In genomic region chr3:48851407-48851806, GRCh38 we compare ENCODE assay signal across 10 cellular contexts. TPM values are rescaled to one million over a fixed set of nuclear protein-coding genes. Genes with fewer than 3 reads are reported as not detected.
A peak's percentile ranks its signal among the peaks of the same experiment; 100 is the strongest.
DNase-seq lines count a peak whose midpoint lies in the region; ATAC-seq and TF ChIP-seq lines count a peak whose summit lies in the region.
"Had no signal": no experiment of that assay in that cellular context is flagged by ENCODE, and none has a peak within 500 bp of the region (broad histone marks: within the 10 kb centered on the region; RNA-seq: fewer than 3 reads in every experiment).

No MANE protein-coding gene starts in this region.

- H3K4me1 ChIP-seq in spleen: peaks cover 3 to 24% (median 17%) of the 10 kb centered on the region in 6 donors

- WGBS in spleen, 5 donors: 77 to 92% (median 83%) methylated on average over 3 of the region's 3 CpGs

- H3K36me3 Mint-ChIP-seq in activated CD4-positive, alpha-beta T cell treated with anti-CD3 and anti-CD28 coated beads for 36 hours (ENCODE audit: low read depth): peaks cover 2% of the 10 kb centered on the region

- no peak overlapping the region for H3K27ac Mint-ChIP-seq in activated CD4-positive, alpha-beta T cell treated with anti-CD3 and anti-CD28 coated beads for 36 hours
- H3K27ac Mint-ChIP-seq: T-helper 2 cell treated with Interferon-gamma antibody and Interleukin-4, amounts not matched to agents 5 μg/mL and 100 μg/mL, for 36 hours had no signal

- intact Hi-C loops in spleen (cut with DNase I; ENCODE audit: low total_unique reads): no loop called here
- intact Hi-C loops in activated CD4-positive, alpha-beta T cell treated with anti-CD3 and anti-CD28 coated beads for 36 hours (cut with DNase I, micrococcal nuclease): no loop called here

- TF ChIP-seq POLR2A in spleen (IDR thresholded peaks at IDR 0.05): no peak

- peaks cover 0 to 29% (median under 1%) of the 10 kb centered on the region in 6 donors for H3K36me3 ChIP-seq in spleen

- no peaks in the 10 kb centered on the region for H3K9me3 ChIP-seq in spleen

- no peak for TF ChIP-seq CTCF in spleen (IDR thresholded peaks at IDR 0.05 in 8 of 11, conservative IDR thresholded peaks at IDR 0.05 in 3 of 11)

- H3K9me3 Mint-ChIP-seq in activated CD4-positive, alpha-beta T cell treated with anti-CD3 and anti-CD28 coated beads for 36 hours (ENCODE audit: low read depth): no peaks in the 10 kb centered on the region
- H3K9me3 Mint-ChIP-seq: T-helper 2 cell treated with Interferon-gamma antibody and Interleukin-4, amounts not matched to agents 5 μg/mL and 100 μg/mL, for 36 hours had no signal

- ATAC-seq in GM18861 (IDR thresholded peaks at IDR 0.05; ENCODE audit: unreplicated experiment): no peak
- ATAC-seq in GM21367 (IDR thresholded peaks at IDR 0.05; ENCODE audit: unreplicated experiment): no peak
- ATAC-seq in activated CD4-positive, alpha-beta T cell treated with anti-CD3 and anti-CD28 coated beads for 36 hours: no peak

- no peak overlapping the region for H3K4me3 ChIP-seq in spleen

- H3K27me3 Mint-ChIP-seq in activated CD4-positive, alpha-beta T cell treated with anti-CD3 and anti-CD28 coated beads for 36 hours: no peaks in the 10 kb centered on the region

- no peak overlapping the region for H3K4me3 Mint-ChIP-seq in activated CD4-positive, alpha-beta T cell treated with anti-CD3 and anti-CD28 coated beads for 36 hours
- H3K4me3 Mint-ChIP-seq: T-helper 2 cell treated with Interferon-gamma antibody and Interleukin-4, amounts not matched to agents 5 μg/mL and 100 μg/mL, for 36 hours had no signal

- H3K27ac ChIP-seq in spleen: no peak overlapping the region

- no peaks in the 10 kb centered on the region for H3K27me3 ChIP-seq in spleen (replicated peaks in 1 of 7)

- DNase-seq in NCI-H2171 treated with DMSO at 0.1 percent for 48 hours (lab: John Stamatoyannopoulos, UW) (peak; percentile 16), NCI-H2171 (lab: John Stamatoyannopoulos, UW) (no peak), RPMI8226 (peak; percentile 44), fibroblast of the conjunctiva (ENCODE audit: low read depth) (peak; percentile 38), spleen (peak; percentile 6)
- DNase-seq in activated CD4-positive, alpha-beta T cell treated with anti-CD3 and anti-CD28 coated beads for 36 hours: no peak
- DNase-seq: NCI-H446 had no signal

- POLR2A ChIA-PET in activated CD4-positive, alpha-beta T cell treated with anti-CD3 and anti-CD28 coated beads for 36 hours (lab: Charles Lee): no interaction called here

- CTCF ChIA-PET in activated CD4-positive, alpha-beta T cell treated with anti-CD3 and anti-CD28 coated beads for 36 hours (lab: Charles Lee): no interaction called here

- peaks cover 12% of the 10 kb centered on the region for H3K4me1 Mint-ChIP-seq in activated CD4-positive, alpha-beta T cell treated with anti-CD3 and anti-CD28 coated beads for 36 hours

RNA-seq across cellular contexts. Expression of gene PRKAR2A, which starts 3.7 kb away (rescaled TPM):
- 10 to 100 TPM; 15.3 to 38.5 (median 26.3) TPM for total RNA-seq in spleen
- 1 to 10 TPM; 4.8 to 8.3 (median 5.0) TPM for polyA plus RNA-seq in spleen
- 10 to 100 TPM; 28.7 to 35.2 TPM for total RNA-seq in activated CD4-positive, alpha-beta T cell treated with anti-CD3 and anti-CD28 coated beads for 36 hours

RNA-seq across cellular contexts. Expression of gene SLC25A20, which starts 47.3 kb away (rescaled TPM):
- 10 to 100 TPM; 13.0 to 51.2 (median 26.8) TPM for total RNA-seq in spleen
- polyA plus RNA-seq in spleen: 10 to 100 TPM; 16.1 to 31.7 (median 17.0) TPM
- 10 to 100 TPM; 15.8 to 18.5 TPM for total RNA-seq in activated CD4-positive, alpha-beta T cell treated with anti-CD3 and anti-CD28 coated beads for 36 hours

Comparison
In these comparisons a context has a peak if more than half of its experiments do, and no peak if none do; other contexts are left out.
1. DNase-seq: peak in NCI-H2171 treated with DMSO at 0.1 percent for 48 hours (single experiment), RPMI8226 (single experiment), fibroblast of the conjunctiva (single experiment) and spleen (single experiment); none in NCI-H2171 (single experiment) and activated CD4-positive, alpha-beta T cell treated with anti-CD3 and anti-CD28 coated beads for 36 hours (single experiment).